ENCODE assay signal across 26 cellular contexts in genomic region chr15:96209285-96209735, GRCh38.
DNase-seq lines count a peak whose midpoint lies in the region; TF ChIP-seq lines count a peak whose summit lies in the region.
"Had no signal": no experiment of that assay in that cellular context is flagged by ENCODE, and none has a peak within 500 bp of the region (broad histone marks: within the 10 kb centered on the region; RNA-seq: fewer than 3 reads in every experiment).

No MANE protein-coding gene starts in this region.

- BruUV-seq in MCF 10A (replicated peaks; lab: Mats Ljungman, UMichigan), result no TSS peak

- H3K79me2 ChIP-seq in hepatocyte, result no peaks in the 10 kb centered on the region

- no peaks in the 10 kb centered on the region for H3K27me3 Mint-ChIP-seq in MCF 10A (ENCODE audit: insufficient read depth, unreplicated experiment)
- no peaks in the 10 kb centered on the region for H3K27me3 Mint-ChIP-seq in mesothelial cell of epicardium (ENCODE audit: low read depth)
- H3K27me3 Mint-ChIP-seq in type B pancreatic cell, result no peaks in the 10 kb centered on the region
- H3K27me3 Mint-ChIP-seq: CD4-positive, alpha-beta memory T cell; T-cell had no signal

- H3K4me3 ChIP-seq in hepatocyte (no peak overlapping the region), foreskin fibroblast (ENCODE audit: low read depth in 1 of 2, low read length in 2 of 2) (no peak overlapping the region)
- H3K4me3 ChIP-seq: heart left ventricle, thoracic aorta had no signal

- CTCF ChIA-PET in MCF 10A (lab: Yijun Ruan, JAX), result no interaction called here

- no peaks in the 10 kb centered on the region for H3K36me3 Mint-ChIP-seq in MCF 10A (ENCODE audit: insufficient read depth, unreplicated experiment)
- H3K36me3 Mint-ChIP-seq in mesothelial cell of epicardium, result peaks cover 17% of the 10 kb centered on the region
- peaks cover 5% of the 10 kb centered on the region for H3K36me3 Mint-ChIP-seq in type B pancreatic cell
- H3K36me3 Mint-ChIP-seq: CD4-positive, alpha-beta memory T cell; natural killer cell; T-cell had no signal

- H3K9me3 ChIP-seq in hepatocyte (ENCODE audit: low read depth), result no peaks in the 10 kb centered on the region
- H3K9me3 ChIP-seq: thoracic aorta had no signal

- no peaks in the 10 kb centered on the region for H3K4me1 Mint-ChIP-seq in MCF 10A (ENCODE audit: insufficient read depth, unreplicated experiment)
- H3K4me1 Mint-ChIP-seq in mesothelial cell of epicardium, result peaks cover 23% of the 10 kb centered on the region
- H3K4me1 Mint-ChIP-seq in type B pancreatic cell (ENCODE audit: unreplicated experiment), result peaks cover 17% of the 10 kb centered on the region
- H3K4me1 Mint-ChIP-seq: CD4-positive, alpha-beta memory T cell; natural killer cell; T-cell had no signal

- intact Hi-C loops in MCF 10A (cut with micrococcal nuclease), result no loop called here

- peak; percentile 35 to 79 for DNase-seq in T47D (ENCODE audit: low read depth in 1 of 2, low spot score in 1 of 2)
- no peak for DNase-seq in MCF 10A (ENCODE audit: unreplicated experiment)
- peak; percentile 46 for DNase-seq in hepatocyte (ENCODE audit: low spot score)
- no peak for DNase-seq in mesothelial cell of epicardium (ENCODE audit: low spot score in 2 of 2, unreplicated experiment in 2 of 2)
- DNase-seq in type B pancreatic cell (ENCODE audit: extremely low spot score, unreplicated experiment), result no peak
- no peak for DNase-seq in middle frontal gyrus (ENCODE audit: extremely low spot score, low spot score)
- DNase-seq in activated naive CD4-positive, alpha-beta T cell (lab: John Stamatoyannopoulos, UW), result no peak
- DNase-seq in foreskin fibroblast, result no peak
- DNase-seq: activated CD4-positive, alpha-beta T cell treated with anti-CD3 and anti-CD28 coated beads, Interleukin-2, amount 50 U/mL, for 4 hours; activated CD4-positive, CD25-positive, alpha-beta regulatory T cell; activated naive CD4-positive, alpha-beta T cell treated with anti-CD3 and anti-CD28 coated beads for 36 hours; AML-193; amniotic stem cell; CD4-positive, alpha-beta memory T cell; effector CD8-positive, alpha-beta T cell; heart left ventricle; left colon; midbrain; natural killer cell; NCI-H1105; NCI-H1930; NCI-H226; stimulated activated naive CD8-positive, alpha-beta T cell treated with anti-CD3 and anti-CD28 coated beads, Interleukin-15, Interleukin-2, amounts not matched to agents 100 U/mL and 50 U/mL, for 24 hours; T-cell had no signal

- POLR2A ChIA-PET in MCF 10A (lab: Yijun Ruan, JAX), result no interaction called here

- in situ Hi-C loops in T47D (cut with HindIII; ENCODE audit: low pct_unique_long_range_greater_than_20kb, low sequenced_read_pairs), result no loop called here

- 41% methylated on average over 8 of the region's 8 CpGs for WGBS in hepatocyte (ENCODE audit: low lambda C conversion rate, missing lambda C conversion rate)

- H4K20me1 ChIP-seq in hepatocyte (ENCODE audit: insufficient read depth, poor library complexity, severe bottlenecking), result no peaks in the 10 kb centered on the region

- TF ChIP-seq CTCF in MCF 10A (IDR thresholded peaks at IDR 0.05; ENCODE audit: unreplicated experiment), result no peak
- no peak for TF ChIP-seq CTCF in hepatocyte (IDR thresholded peaks at IDR 0.05; ENCODE audit: poor library complexity)
- TF ChIP-seq CTCF in mesothelial cell of epicardium (IDR thresholded peaks at IDR 0.05; ENCODE audit: unreplicated experiment), result no peak
- no peak for TF ChIP-seq CTCF in type B pancreatic cell (conservative IDR thresholded peaks at IDR 0.05)
- TF ChIP-seq CTCF in foreskin fibroblast (IDR thresholded peaks at IDR 0.05; ENCODE audit: low read depth, low read length), result no peak

- H3K4me2 ChIP-seq in hepatocyte, result peak overlapping the region; percentile 58

- H3K27ac Mint-ChIP-seq in MCF 10A (ENCODE audit: low read depth, unreplicated experiment) (no peak overlapping the region), mesothelial cell of epicardium (peak overlapping the region; percentile 82), type B pancreatic cell (peak overlapping the region; percentile 87)
- H3K27ac Mint-ChIP-seq: activated naive CD4-positive, alpha-beta T cell treated with anti-CD3 and anti-CD28 coated beads for 36 hours; CD4-positive, alpha-beta memory T cell; natural killer cell; T-cell had no signal

- H2AFZ ChIP-seq in hepatocyte, result peak overlapping the region; percentile 23

- H3K9me2 ChIP-seq in hepatocyte (replicated peaks; ENCODE audit: insufficient read depth), result no peaks in the 10 kb centered on the region

- H3K27ac ChIP-seq in hepatocyte, result peak overlapping the region; percentile 85
- H3K27ac ChIP-seq: epithelial cell of prostate, heart left ventricle, thoracic aorta had no signal

- no peaks in the 10 kb centered on the region for H3K27me3 ChIP-seq in hepatocyte
- H3K27me3 ChIP-seq: heart left ventricle had no signal

- H3K4me1 ChIP-seq in hepatocyte (ENCODE audit: insufficient read depth), result peaks cover 6% of the 10 kb centered on the region
- H3K4me1 ChIP-seq: heart left ventricle had no signal

- H3K9me3 Mint-ChIP-seq in MCF 10A (ENCODE audit: unreplicated experiment) (no peaks in the 10 kb centered on the region), mesothelial cell of epicardium (peaks cover 8% of the 10 kb centered on the region), type B pancreatic cell (peaks cover 9% of the 10 kb centered on the region)
- H3K9me3 Mint-ChIP-seq: natural killer cell had no signal

- H3K36me3 ChIP-seq in hepatocyte (replicated peaks; ENCODE audit: insufficient read depth, low read depth), result no peaks in the 10 kb centered on the region
- H3K36me3 ChIP-seq: heart left ventricle, thoracic aorta had no signal

- H3K4me3 Mint-ChIP-seq in MCF 10A (ENCODE audit: unreplicated experiment) (no peak overlapping the region), mesothelial cell of epicardium (no peak overlapping the region), type B pancreatic cell (peak overlapping the region; percentile 57)
- H3K4me3 Mint-ChIP-seq: activated naive CD4-positive, alpha-beta T cell treated with anti-CD3 and anti-CD28 coated beads for 36 hours; CD4-positive, alpha-beta memory T cell; natural killer cell; T-cell had no signal

Comparison
In these comparisons a context has a peak if more than half of its experiments do, and no peak if none do; other contexts are left out.
1. DNase-seq: peak in T47D (2 of 2) and hepatocyte (single experiment); none in MCF 10A (single experiment), mesothelial cell of epicardium (0 of 2), type B pancreatic cell (single experiment), middle frontal gyrus (single experiment), activated naive CD4-positive, alpha-beta T cell (0 of 4) and foreskin fibroblast (0 of 2).